In genomic region chr5:36179950-36180349, GRCh38 we compare ENCODE assay signal across 18 cellular contexts. TPM values are rescaled to one million over a fixed set of nuclear protein-coding genes. Genes with fewer than 3 reads are reported as not detected.
DNase-seq lines count a peak whose midpoint lies in the region; ATAC-seq and TF ChIP-seq lines count a peak whose summit lies in the region.
"Had no signal": no experiment of that assay in that cellular context is flagged by ENCODE, and none has a peak within 500 bp of the region (broad histone marks: within the 10 kb centered on the region; RNA-seq: fewer than 3 reads in every experiment).

No MANE protein-coding gene starts in this region.

- H3K27me3 Mint-ChIP-seq in activated T-helper 17 cell treated with anti-CD3 and anti-CD28 coated beads, Interleukin-2, amount 50 U/mL, for 72 hours: no peaks in the 10 kb centered on the region
- H3K27me3 Mint-ChIP-seq: CD4-positive, alpha-beta T cell; IgD-negative memory B cell had no signal

- no peak overlapping the region for H3K4me3 Mint-ChIP-seq in activated T-helper 17 cell treated with anti-CD3 and anti-CD28 coated beads, Interleukin-2, amount 50 U/mL, for 72 hours
- H3K4me3 Mint-ChIP-seq in stimulated activated effector memory CD8-positive, alpha-beta T cell treated with anti-CD3 and anti-CD28 coated beads, Interleukin-12 subunit alpha, Interleukin-12 subunit beta, amount 100 ng/mL, for 72 hours: no peak overlapping the region
- H3K4me3 Mint-ChIP-seq: CD4-positive, alpha-beta T cell; IgD-negative memory B cell had no signal

- DNase-seq in LNCaP clone FGC (ENCODE audit: low read depth): no peak
- peak; percentile 53 for DNase-seq in inferior parietal cortex (ENCODE audit: extremely low spot score)
- no peak for DNase-seq in stimulated activated effector memory CD8-positive, alpha-beta T cell treated with anti-CD3 and anti-CD28 coated beads, Interleukin-12 subunit alpha, Interleukin-12 subunit beta, amount 100 ng/mL, for 72 hours (ENCODE audit: low spot score in 2 of 2)
- DNase-seq in GM19240 (ENCODE audit: insufficient read length, low spot score): no peak
- DNase-seq in NCI-H510A (lab: John Stamatoyannopoulos, UW): no peak
- DNase-seq in activated gamma-delta T cell (lab: John Stamatoyannopoulos, UW): no peak
- DNase-seq: CD4-positive, alpha-beta T cell; GDM1; H7; NCI-H1417; NCI-H187; NCI-H2107; NCI-H446 treated with DMSO at 0.1 percent for 48 hours; SIG-M5; SK-N-SH had no signal

- H3K27ac Mint-ChIP-seq in activated T-helper 17 cell treated with anti-CD3 and anti-CD28 coated beads, Interleukin-2, amount 50 U/mL, for 72 hours: peak overlapping the region; percentile 37
- peak overlapping the region; percentile 2 for H3K27ac Mint-ChIP-seq in stimulated activated effector memory CD8-positive, alpha-beta T cell treated with anti-CD3 and anti-CD28 coated beads, Interleukin-12 subunit alpha, Interleukin-12 subunit beta, amount 100 ng/mL, for 72 hours
- H3K27ac Mint-ChIP-seq: CD4-positive, alpha-beta T cell had no signal

- no peaks in the 10 kb centered on the region for H3K4me1 Mint-ChIP-seq in activated T-helper 17 cell treated with anti-CD3 and anti-CD28 coated beads, Interleukin-2, amount 50 U/mL, for 72 hours
- no peaks in the 10 kb centered on the region for H3K4me1 Mint-ChIP-seq in stimulated activated effector memory CD8-positive, alpha-beta T cell treated with anti-CD3 and anti-CD28 coated beads, Interleukin-12 subunit alpha, Interleukin-12 subunit beta, amount 100 ng/mL, for 72 hours

- ATAC-seq in activated T-helper 17 cell treated with anti-CD3 and anti-CD28 coated beads, Interleukin-2, amount 50 U/mL, for 72 hours (replicated peaks): no peak
- no peak for ATAC-seq in stimulated activated effector memory CD8-positive, alpha-beta T cell treated with anti-CD3 and anti-CD28 coated beads, Interleukin-12 subunit alpha, Interleukin-12 subunit beta, amount 100 ng/mL, for 72 hours

- no peak for TF ChIP-seq CTCF in LNCaP clone FGC (IDR thresholded peaks at IDR 0.05; ENCODE audit: control insufficient read depth, extremely low read depth, insufficient read depth)

- H3K4me3 ChIP-seq in LNCaP clone FGC (ENCODE audit: low read depth, low read length): 0 out of 2 replicates have a peak overlapping the region, but pooled peaks have one; percentile 5
- H3K4me3 ChIP-seq: BLaER1 had no signal

- H3K9me3 Mint-ChIP-seq in activated T-helper 17 cell treated with anti-CD3 and anti-CD28 coated beads, Interleukin-2, amount 50 U/mL, for 72 hours: no peaks in the 10 kb centered on the region
- H3K9me3 Mint-ChIP-seq in stimulated activated effector memory CD8-positive, alpha-beta T cell treated with anti-CD3 and anti-CD28 coated beads, Interleukin-12 subunit alpha, Interleukin-12 subunit beta, amount 100 ng/mL, for 72 hours: no peaks in the 10 kb centered on the region
- H3K9me3 Mint-ChIP-seq: CD4-positive, alpha-beta T cell; IgD-negative memory B cell had no signal

- H3K36me3 Mint-ChIP-seq in activated T-helper 17 cell treated with anti-CD3 and anti-CD28 coated beads, Interleukin-2, amount 50 U/mL, for 72 hours (ENCODE audit: low read depth): peaks cover 97% of the 10 kb centered on the region
- peaks cover 97% of the 10 kb centered on the region for H3K36me3 Mint-ChIP-seq in stimulated activated effector memory CD8-positive, alpha-beta T cell treated with anti-CD3 and anti-CD28 coated beads, Interleukin-12 subunit alpha, Interleukin-12 subunit beta, amount 100 ng/mL, for 72 hours

RNA-seq across cellular contexts. Expression of gene SKP2, which starts 28.0 kb away (rescaled TPM):
- 10 to 100 TPM; 32.8 to 53.0 TPM for total RNA-seq in activated T-helper 17 cell treated with anti-CD3 and anti-CD28 coated beads, Interleukin-2, amount 50 U/mL, for 72 hours

RNA-seq across cellular contexts. Expression of gene LMBRD2, which starts 28.3 kb away (rescaled TPM):
- 10 to 100 TPM; 11.1 to 11.6 TPM for total RNA-seq in activated T-helper 17 cell treated with anti-CD3 and anti-CD28 coated beads, Interleukin-2, amount 50 U/mL, for 72 hours
